ENCODE assay signal across 27 cellular contexts in genomic region chr4:168736831-168737230, GRCh38.
DNase-seq lines count a peak whose midpoint lies in the region; ATAC-seq and TF ChIP-seq lines count a peak whose summit lies in the region.
"Had no signal": no experiment of that assay in that cellular context is flagged by ENCODE, and none has a peak within 500 bp of the region (broad histone marks: within the 10 kb centered on the region; RNA-seq: fewer than 3 reads in every experiment).

No MANE protein-coding gene starts in this region.

- no peaks in the 10 kb centered on the region for H3K27me3 ChIP-seq in osteoblast (ENCODE audit: insufficient read depth, low read length)
- H3K27me3 ChIP-seq in smooth muscle cell (ENCODE audit: low read depth): no peaks in the 10 kb centered on the region

- 48% methylated on average over 4 of the region's 4 CpGs for WGBS in smooth muscle cell (ENCODE audit: low lambda C conversion rate)

- H3K36me3 ChIP-seq in osteoblast (ENCODE audit: insufficient read depth, low read length): peaks cover 14% of the 10 kb centered on the region
- H3K36me3 ChIP-seq in smooth muscle cell (ENCODE audit: low read depth): no peaks in the 10 kb centered on the region

- H3K9me3 ChIP-seq in osteoblast (ENCODE audit: low read depth, low read length): no peaks in the 10 kb centered on the region
- H3K9me3 ChIP-seq in smooth muscle cell (replicated peaks; ENCODE audit: low read depth): no peaks in the 10 kb centered on the region

- TF ChIP-seq CTCF in chondrocyte (IDR thresholded peaks at IDR 0.05): no peak
- TF ChIP-seq CTCF in osteoblast (IDR thresholded peaks at IDR 0.05; ENCODE audit: extremely low read depth, low read depth, low read length): no peak
- no peak for TF ChIP-seq CTCF in smooth muscle cell (IDR thresholded peaks at IDR 0.05; ENCODE audit: borderline replicate concordance, insufficient read depth, poor library complexity, severe bottlenecking)

- H3K9me3 Mint-ChIP-seq in chondrocyte (ENCODE audit: low read depth): no peaks in the 10 kb centered on the region
- H3K9me3 Mint-ChIP-seq: CD8-positive, alpha-beta T cell; GM23338 had no signal

- ATAC-seq in HG02759 (IDR thresholded peaks at IDR 0.05; ENCODE audit: unreplicated experiment): no peak
- ATAC-seq: CD8-positive, alpha-beta T cell; GM23338; HCT116; SK-N-SH treated with all-trans-retinoic acid at 6 μM for 48 hours had no signal

- no peak overlapping the region for H3K4me3 ChIP-seq in osteoblast (ENCODE audit: insufficient read depth, low read length)
- no peak overlapping the region for H3K4me3 ChIP-seq in smooth muscle cell
- H3K4me3 ChIP-seq: GM12878, GM23338 had no signal

- H3K4me3 Mint-ChIP-seq in chondrocyte (ENCODE audit: unreplicated experiment): no peak overlapping the region
- H3K4me3 Mint-ChIP-seq: B cell; CD8-positive, alpha-beta T cell; GM23338 had no signal

- peaks cover 5% of the 10 kb centered on the region for H4K20me1 ChIP-seq in osteoblast (ENCODE audit: insufficient read depth, low read length)
- H4K20me1 ChIP-seq in smooth muscle cell (ENCODE audit: low read depth): no peaks in the 10 kb centered on the region

- peaks cover 37% of the 10 kb centered on the region for H3F3A ChIP-seq in smooth muscle cell (ENCODE audit: low read depth)

- H3K36me3 Mint-ChIP-seq in chondrocyte (ENCODE audit: low read depth): peaks cover 35% of the 10 kb centered on the region
- H3K36me3 Mint-ChIP-seq: CD8-positive, alpha-beta T cell had no signal

- peak overlapping the region; percentile 95 for H3K27ac Mint-ChIP-seq in chondrocyte (ENCODE audit: unreplicated experiment)
- H3K27ac Mint-ChIP-seq: B cell; CD8-positive, alpha-beta T cell; GM23338 had no signal

- H3K27me3 Mint-ChIP-seq in chondrocyte (ENCODE audit: low read depth): no peaks in the 10 kb centered on the region

- no peak overlapping the region for H2AFZ ChIP-seq in osteoblast (ENCODE audit: low read length)
- no peak overlapping the region for H2AFZ ChIP-seq in smooth muscle cell (ENCODE audit: low read depth)
- H2AFZ ChIP-seq: GM23338 had no signal

- no peak overlapping the region for H3K27ac ChIP-seq in osteoblast (ENCODE audit: low read depth, low read length)
- H3K27ac ChIP-seq in smooth muscle cell (ENCODE audit: low read depth): peak overlapping the region; percentile 89
- H3K27ac ChIP-seq: C4-2B had no signal

- peaks cover 84% of the 10 kb centered on the region for H3K4me1 Mint-ChIP-seq in chondrocyte (ENCODE audit: low read depth)

- H3K9ac ChIP-seq in smooth muscle cell (ENCODE audit: low read depth): peak overlapping the region; percentile 24

- H3K79me2 ChIP-seq in osteoblast (ENCODE audit: insufficient read depth, low read length) (peaks cover 3% of the 10 kb centered on the region), smooth muscle cell (ENCODE audit: low read depth) (peaks cover 50% of the 10 kb centered on the region)

- H3K4me2 ChIP-seq in osteoblast (ENCODE audit: insufficient read depth, low read length): no peak overlapping the region
- peak overlapping the region; percentile 65 for H3K4me2 ChIP-seq in smooth muscle cell

- H3K4me1 ChIP-seq in osteoblast (ENCODE audit: insufficient read depth, low read length): peaks cover 4% of the 10 kb centered on the region
- H3K4me1 ChIP-seq in smooth muscle cell (ENCODE audit: low read depth): peaks cover 36% of the 10 kb centered on the region

- DNase-seq in NCI-H526 treated with DMSO at 0.1 percent for 48 hours (lab: John Stamatoyannopoulos, UW) (peak; percentile 16), chondrocyte (ENCODE audit: low spot score) (no peak), osteoblast (ENCODE audit: insufficient read length, low spot score, missing footprints) (peak; percentile 23), smooth muscle cell (lab: John Stamatoyannopoulos, UW; ENCODE audit: unreplicated experiment) (no peak), LoVo (ENCODE audit: low spot score) (no peak), NCI-H1417 (lab: John Stamatoyannopoulos, UW) (no peak)
- no peak for DNase-seq in activated CD4-positive, alpha-beta T cell treated with anti-CD3 and anti-CD28 coated beads, Interleukin-2, amount 50 U/mL, for 48 hours
- DNase-seq: CD8-positive, alpha-beta T cell; DMS 273 treated with DMSO at 0.1 percent for 48 hours; DMS79; EL; GDM1; NCI-H1092; NCI-H1436; NCI-H187; NCI-H2081 treated with DMSO at 0.1 percent for 48 hours; NCI-H2171; NCI-H226; NCI-H510A; NCI-H774 had no signal

Comparison
In these comparisons a context has a peak if more than half of its experiments do, and no peak if none do; other contexts are left out.
1. DNase-seq: peak in NCI-H526 treated with DMSO at 0.1 percent for 48 hours (single experiment) and osteoblast (single experiment); none in chondrocyte (single experiment), smooth muscle cell (single experiment), LoVo (single experiment), NCI-H1417 (0 of 3) and activated CD4-positive, alpha-beta T cell treated with anti-CD3 and anti-CD28 coated beads, Interleukin-2, amount 50 U/mL, for 48 hours (0 of 2).